Comparison of ENCODE assay signal across 21 cellular contexts in the genomic region with DNA sequence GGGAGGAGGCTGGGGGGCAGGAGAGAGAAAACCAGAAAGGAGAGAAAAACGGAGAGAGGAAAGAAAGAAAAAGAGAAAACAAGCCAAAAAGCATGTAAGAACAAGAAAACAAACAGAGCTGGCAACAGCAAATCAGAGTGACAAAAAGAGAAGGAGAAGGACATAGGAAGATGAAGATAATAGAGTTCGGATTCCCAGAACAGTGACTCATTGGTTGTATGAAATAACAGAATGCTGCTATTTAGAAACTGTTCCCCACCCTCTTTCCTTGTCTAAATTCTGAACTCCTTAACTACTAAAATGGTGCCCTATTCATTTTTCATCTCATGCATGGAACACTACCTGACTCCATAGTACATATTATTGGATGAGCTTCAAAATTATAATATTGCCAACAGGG.
"Had no signal": no experiment of that assay in that cellular context is flagged by ENCODE, and none has a peak within 500 bp of the region (broad histone marks: within the 10 kb centered on the region; RNA-seq: fewer than 3 reads in every experiment).

No MANE protein-coding gene starts in this region.

- H3K27ac ChIP-seq: esophagus muscularis mucosa, lower lobe of right lung, neutrophil, pancreas, testis had no signal

- ATAC-seq: left colon; lower lobe of right lung; natural killer cell; pancreas; sciatic nerve; stimulated activated effector memory CD8-positive, alpha-beta T cell treated with anti-CD3 and anti-CD28 coated beads, Interleukin-12 subunit alpha, Interleukin-12 subunit beta, amount 100 ng/mL, for 72 hours had no signal

- H3K36me3 Mint-ChIP-seq: activated CD4-positive, alpha-beta memory T cell treated with anti-CD3 and anti-CD28 coated beads for 36 hours; activated naive CD8-positive, alpha-beta T cell treated with anti-CD3 and anti-CD28 coated beads for 36 hours; natural killer cell; stimulated activated effector memory CD8-positive, alpha-beta T cell treated with anti-CD3 and anti-CD28 coated beads, Interleukin-12 subunit alpha, Interleukin-12 subunit beta, amount 100 ng/mL, for 72 hours; type B pancreatic cell had no signal

- H3K4me3 Mint-ChIP-seq: activated B cell treated with CpG ODN at 0.5 μM for 24 hours; activated CD4-positive, alpha-beta memory T cell treated with anti-CD3 and anti-CD28 coated beads for 36 hours; activated naive CD8-positive, alpha-beta T cell treated with anti-CD3 and anti-CD28 coated beads for 36 hours; natural killer cell; stimulated activated effector memory CD8-positive, alpha-beta T cell treated with anti-CD3 and anti-CD28 coated beads, Interleukin-12 subunit alpha, Interleukin-12 subunit beta, amount 100 ng/mL, for 72 hours; type B pancreatic cell had no signal

- H3K4me1 Mint-ChIP-seq: activated B cell treated with CpG ODN at 0.5 μM for 24 hours; activated naive CD8-positive, alpha-beta T cell treated with anti-CD3 and anti-CD28 coated beads for 36 hours; natural killer cell; stimulated activated effector memory CD8-positive, alpha-beta T cell treated with anti-CD3 and anti-CD28 coated beads, Interleukin-12 subunit alpha, Interleukin-12 subunit beta, amount 100 ng/mL, for 72 hours had no signal

- H3K27me3 ChIP-seq: esophagus muscularis mucosa, neutrophil, pancreas, testis had no signal

- FAIRE-seq: bronchial epithelial cell, pancreas had no signal

- H3K4me3 ChIP-seq: esophagus muscularis mucosa, lower lobe of right lung, pancreas, testis had no signal

- H3K27me3 Mint-ChIP-seq: activated CD4-positive, alpha-beta memory T cell treated with anti-CD3 and anti-CD28 coated beads for 36 hours; activated naive CD8-positive, alpha-beta T cell treated with anti-CD3 and anti-CD28 coated beads for 36 hours; type B pancreatic cell had no signal

- DNase-seq: activated B cell treated with CpG ODN at 0.5 μM for 24 hours; activated CD4-positive, alpha-beta memory T cell treated with anti-CD3 and anti-CD28 coated beads for 36 hours; activated CD4-positive, alpha-beta T cell treated with anti-CD3 and anti-CD28 coated beads for 4 hours; activated naive CD8-positive, alpha-beta T cell treated with anti-CD3 and anti-CD28 coated beads for 36 hours; anterior cingulate cortex; effector CD8-positive, alpha-beta T cell; glutamatergic neuron; hippocampal formation; islet precursor cell; left colon; lower lobe of right lung; natural killer cell; pancreas; stimulated activated CD4-positive, alpha-beta T cell treated with anti-CD3 and anti-CD28 coated beads, Interleukin-4, amount 100 ng/mL, for 24 hours; testis had no signal

- H3K4me1 ChIP-seq: lower lobe of right lung, pancreas, testis had no signal

- H3K36me3 ChIP-seq: esophagus muscularis mucosa, lower lobe of right lung, neutrophil, pancreas had no signal

- H3K9me3 Mint-ChIP-seq: activated B cell treated with CpG ODN at 0.5 μM for 24 hours; activated CD4-positive, alpha-beta memory T cell treated with anti-CD3 and anti-CD28 coated beads for 36 hours; activated naive CD8-positive, alpha-beta T cell treated with anti-CD3 and anti-CD28 coated beads for 36 hours; stimulated activated effector memory CD8-positive, alpha-beta T cell treated with anti-CD3 and anti-CD28 coated beads, Interleukin-12 subunit alpha, Interleukin-12 subunit beta, amount 100 ng/mL, for 72 hours; type B pancreatic cell had no signal

- H3K9me3 ChIP-seq: esophagus muscularis mucosa, lower lobe of right lung, neutrophil, pancreas, testis had no signal

- H3K27ac Mint-ChIP-seq: activated B cell treated with CpG ODN at 0.5 μM for 24 hours; activated CD4-positive, alpha-beta memory T cell treated with anti-CD3 and anti-CD28 coated beads for 36 hours; activated naive CD8-positive, alpha-beta T cell treated with anti-CD3 and anti-CD28 coated beads for 36 hours; natural killer cell; stimulated activated effector memory CD8-positive, alpha-beta T cell treated with anti-CD3 and anti-CD28 coated beads, Interleukin-12 subunit alpha, Interleukin-12 subunit beta, amount 100 ng/mL, for 72 hours; type B pancreatic cell had no signal
